9 cellular contexts compared by ENCODE assay signal in genomic region chr11:67400251-67400941, GRCh38. TPM values are rescaled to one million over a fixed set of nuclear protein-coding genes. Genes with fewer than 3 reads are reported as not detected.
DNase-seq lines count a peak whose midpoint lies in the region; ATAC-seq and TF ChIP-seq lines count a peak whose summit lies in the region.
"Had no signal": no experiment of that assay in that cellular context is flagged by ENCODE, and none has a peak within 500 bp of the region (broad histone marks: within the 10 kb centered on the region; RNA-seq: fewer than 3 reads in every experiment).

No MANE protein-coding gene starts in this region.

- peak overlapping the region; percentile 90 for H3K4me3 Mint-ChIP-seq in stimulated activated naive CD8-positive, alpha-beta T cell treated with anti-CD3 and anti-CD28 coated beads, Interleukin-15, Interleukin-2, amounts not matched to agents 100 ng/mL and 50 ng/mL, for 24 hours

- in situ Hi-C loops in GM13977 (cut with MboI; ENCODE audit: low pct_unique_long_range_greater_than_20kb, low sequenced_read_pairs, unreplicated experiment), result loop anchor here (10.0 kb wide), 1 partner anchor 64 kb away; the partner anchor contains the start of gene TMEM134

- no peaks in the 10 kb centered on the region for H3K27me3 ChIP-seq in HL-60 (ENCODE audit: insufficient read depth, poor library complexity, severe bottlenecking)

- TF ChIP-seq CTCF in HL-60 (IDR thresholded peaks at IDR 0.05; ENCODE audit: insufficient read depth, low read length) (no peak), GM13977 (IDR thresholded peaks at IDR 0.05; ENCODE audit: extremely low read depth, insufficient read depth, missing control alignments) (no peak)

- ATAC-seq in activated naive CD4-positive, alpha-beta T cell treated with anti-CD3 and anti-CD28 coated beads, Interleukin-2, amount 50 U/mL, for 72 hours, result peak in 1 of 2 donors; percentile 1
- ATAC-seq in GM21423 (IDR thresholded peaks at IDR 0.05; ENCODE audit: unreplicated experiment), result no peak

- no peaks in the 10 kb centered on the region for H3K27me3 Mint-ChIP-seq in stimulated activated naive CD8-positive, alpha-beta T cell treated with anti-CD3 and anti-CD28 coated beads, Interleukin-15, Interleukin-2, amounts not matched to agents 100 ng/mL and 50 ng/mL, for 24 hours

- H3K4me1 Mint-ChIP-seq in stimulated activated naive CD8-positive, alpha-beta T cell treated with anti-CD3 and anti-CD28 coated beads, Interleukin-15, Interleukin-2, amounts not matched to agents 100 ng/mL and 50 ng/mL, for 24 hours (ENCODE audit: low read depth), result peaks cover 68% of the 10 kb centered on the region

- H3K27ac Mint-ChIP-seq in activated naive CD4-positive, alpha-beta T cell treated with anti-CD3 and anti-CD28 coated beads, Interleukin-2, amount 50 U/mL, for 72 hours, result peak overlapping the region; percentile 79 to 92
- peak overlapping the region; percentile 87 for H3K27ac Mint-ChIP-seq in stimulated activated naive CD8-positive, alpha-beta T cell treated with anti-CD3 and anti-CD28 coated beads, Interleukin-15, Interleukin-2, amounts not matched to agents 100 ng/mL and 50 ng/mL, for 24 hours

- H3K4me3 ChIP-seq in HL-60 (replicated peaks; ENCODE audit: insufficient read depth, low read length) (peak overlapping the region; percentile 75), iPS-11a (ENCODE audit: low read depth, low read length) (peak overlapping the region; percentile 78)

- H3K27ac ChIP-seq in HL-60 (replicated peaks), result peak overlapping the region; percentile 86

- H3K9me3 Mint-ChIP-seq in activated naive CD4-positive, alpha-beta T cell treated with anti-CD3 and anti-CD28 coated beads, Interleukin-2, amount 50 U/mL, for 72 hours, result no peaks in the 10 kb centered on the region
- no peaks in the 10 kb centered on the region for H3K9me3 Mint-ChIP-seq in stimulated activated naive CD8-positive, alpha-beta T cell treated with anti-CD3 and anti-CD28 coated beads, Interleukin-15, Interleukin-2, amounts not matched to agents 100 ng/mL and 50 ng/mL, for 24 hours

- H3K36me3 Mint-ChIP-seq in activated naive CD4-positive, alpha-beta T cell treated with anti-CD3 and anti-CD28 coated beads, Interleukin-2, amount 50 U/mL, for 72 hours, result peaks cover 20 to 35% of the 10 kb centered on the region in 2 donors
- H3K36me3 Mint-ChIP-seq in stimulated activated naive CD8-positive, alpha-beta T cell treated with anti-CD3 and anti-CD28 coated beads, Interleukin-15, Interleukin-2, amounts not matched to agents 100 ng/mL and 50 ng/mL, for 24 hours (ENCODE audit: low read depth), result peaks cover 27% of the 10 kb centered on the region

- DNase-seq in HL-60 (ENCODE audit: low read depth in 1 of 2, low spot score in 1 of 2) (peak in 1 of 2 experiments; percentile 44), AG08395 (ENCODE audit: low spot score) (no peak), islet precursor cell (no peak), GM13977 (ENCODE audit: low spot score) (no peak)
- DNase-seq in activated naive CD4-positive, alpha-beta T cell treated with anti-CD3 and anti-CD28 coated beads, Interleukin-2, amount 50 U/mL, for 72 hours (ENCODE audit: low spot score in 2 of 2), result peak in 1 of 2 donors; percentile 67
- DNase-seq: NCI-H526 treated with DMSO at 0.1 percent for 48 hours had no signal

RNA-seq across cellular contexts. Expression of gene PPP1CA, which starts 1.3 kb away (rescaled TPM):
- total RNA-seq in activated naive CD4-positive, alpha-beta T cell treated with anti-CD3 and anti-CD28 coated beads, Interleukin-2, amount 50 U/mL, for 72 hours, result 100 to 1,000 TPM; 238 to 253 TPM

RNA-seq across cellular contexts. Expression of gene TBC1D10C, which starts 3.5 kb away (rescaled TPM):
- total RNA-seq in activated naive CD4-positive, alpha-beta T cell treated with anti-CD3 and anti-CD28 coated beads, Interleukin-2, amount 50 U/mL, for 72 hours, result 100 to 1,000 TPM; 135 to 155 TPM

RNA-seq across cellular contexts. Expression of gene RAD9A, which starts 8.6 kb away (rescaled TPM):
- total RNA-seq in activated naive CD4-positive, alpha-beta T cell treated with anti-CD3 and anti-CD28 coated beads, Interleukin-2, amount 50 U/mL, for 72 hours, result 10 to 100 TPM; 35.6 to 53.7 TPM

RNA-seq across cellular contexts. Expression of gene CARNS1, which starts 15.1 kb away (rescaled TPM):
- total RNA-seq in activated naive CD4-positive, alpha-beta T cell treated with anti-CD3 and anti-CD28 coated beads, Interleukin-2, amount 50 U/mL, for 72 hours, result 1 to 10 TPM; 1.4 to 4.5 TPM

RNA-seq across cellular contexts. Expression of gene CLCF1, which starts 27.0 kb away (rescaled TPM):
- under 1 TPM in 1 of 2 donors, not detected in 1; 0.89 TPM for total RNA-seq in activated naive CD4-positive, alpha-beta T cell treated with anti-CD3 and anti-CD28 coated beads, Interleukin-2, amount 50 U/mL, for 72 hours
